Comparison of ENCODE assay signal across 25 cellular contexts in genomic region chr15:66587749-66588148, GRCh38. TPM values are rescaled to one million over a fixed set of nuclear protein-coding genes. Genes with fewer than 3 reads are reported as not detected.
"Had no signal": no experiment of that assay in that cellular context is flagged by ENCODE, and none has a peak within 500 bp of the region (broad histone marks: within the 10 kb centered on the region; RNA-seq: fewer than 3 reads in every experiment).

No MANE protein-coding gene starts in this region.

- DNase-seq: activated gamma-delta T cell treated with Interleukin-2 at 50 U/mL for 16 hours; activated T-cell treated with anti-CD3 and anti-CD28 coated beads, Interleukin-2, amount 50 U/mL, for 1 hour; aorta; caudate nucleus; effector memory CD4-positive, alpha-beta T cell; foreskin melanocyte; glutamatergic neuron; hippocampal formation; small intestine; T-cell; trophoblast cell had no signal

- H3K4me3 ChIP-seq: neural progenitor cell had no signal

- H3K4me2 ChIP-seq: neural progenitor cell had no signal

- H3K36me3 Mint-ChIP-seq: activated naive CD4-positive, alpha-beta T cell treated with anti-CD3 and anti-CD28 coated beads, Interleukin-2, amount 50 U/mL, for 24 hours; brain; mesothelial cell of epicardium; naive thymus-derived CD8-positive, alpha-beta T cell; neural progenitor cell; stimulated activated memory B cell treated with anti-CD40 and anti-IgM and Interleukin-4, amounts not matched to agents 10 μg/mL and 1 μg/mL and 100 μg/mL, for 72 hours; T-cell had no signal

- H3K4me3 Mint-ChIP-seq: activated naive CD4-positive, alpha-beta T cell treated with anti-CD3 and anti-CD28 coated beads, Interleukin-2, amount 50 U/mL, for 24 hours; brain; mesothelial cell of epicardium; naive thymus-derived CD8-positive, alpha-beta T cell; neural progenitor cell; stimulated activated memory B cell treated with anti-CD40 and anti-IgM and Interleukin-4, amounts not matched to agents 10 μg/mL and 1 μg/mL and 100 μg/mL, for 72 hours; T-cell; T-helper 2 cell treated with Interferon-gamma antibody and Interleukin-4, amounts not matched to agents 5 μg/mL and 100 μg/mL, for 36 hours had no signal

- H3K9me3 Mint-ChIP-seq: activated naive CD4-positive, alpha-beta T cell treated with anti-CD3 and anti-CD28 coated beads, Interleukin-2, amount 50 U/mL, for 24 hours; brain; mesothelial cell of epicardium; neural progenitor cell; stimulated activated memory B cell treated with anti-CD40 and anti-IgM and Interleukin-4, amounts not matched to agents 10 μg/mL and 1 μg/mL and 100 μg/mL, for 72 hours; T-cell; T-helper 2 cell treated with Interferon-gamma antibody and Interleukin-4, amounts not matched to agents 5 μg/mL and 100 μg/mL, for 36 hours had no signal

- H3K27ac ChIP-seq: neural progenitor cell had no signal

- H2AFZ ChIP-seq: neural progenitor cell had no signal

- H3K27me3 ChIP-seq: neural progenitor cell had no signal

- H3K4me1 ChIP-seq: neural progenitor cell had no signal

- H3K4me1 Mint-ChIP-seq: activated naive CD4-positive, alpha-beta T cell treated with anti-CD3 and anti-CD28 coated beads, Interleukin-2, amount 50 U/mL, for 24 hours; naive thymus-derived CD8-positive, alpha-beta T cell; stimulated activated memory B cell treated with anti-CD40 and anti-IgM and Interleukin-4, amounts not matched to agents 10 μg/mL and 1 μg/mL and 100 μg/mL, for 72 hours had no signal

- H3K27ac Mint-ChIP-seq: activated naive CD4-positive, alpha-beta T cell treated with anti-CD3 and anti-CD28 coated beads, Interleukin-2, amount 50 U/mL, for 24 hours; brain; mesothelial cell of epicardium; naive thymus-derived CD8-positive, alpha-beta T cell; stimulated activated memory B cell treated with anti-CD40 and anti-IgM and Interleukin-4, amounts not matched to agents 10 μg/mL and 1 μg/mL and 100 μg/mL, for 72 hours; T-cell; T-helper 2 cell treated with Interferon-gamma antibody and Interleukin-4, amounts not matched to agents 5 μg/mL and 100 μg/mL, for 36 hours had no signal

- H3K36me3 ChIP-seq: neural progenitor cell had no signal

- ATAC-seq: naive thymus-derived CD8-positive, alpha-beta T cell; sciatic nerve; stimulated activated memory B cell treated with anti-CD40 and anti-IgM and Interleukin-4, amounts not matched to agents 10 μg/mL and 1 μg/mL and 100 μg/mL, for 72 hours; T-cell had no signal

RNA-seq across cellular contexts. Expression of gene LCTL, which starts 22.0 kb away (rescaled TPM):
- total RNA-seq: aorta; dermis microvascular lymphatic vessel endothelial cell; esophagus mucosa; lung microvascular endothelial cell; naive thymus-derived CD8-positive, alpha-beta T cell; omental fat pad; posterior vena cava; T-cell had no signal
- polyA plus RNA-seq: adipose tissue; aorta; naive thymus-derived CD8-positive, alpha-beta T cell; small intestine had no signal
